Comparison of ENCODE assay signal across 1 cellular context in genomic region chr9:136011703-136012496, GRCh38.
TF ChIP-seq lines count a peak whose summit lies in the region.

No MANE protein-coding gene starts in this region.

TF ChIP-seq in HepG2, 621 proteins besides CTCF, POLR2A, EP300 and RAD21 (continued from another document and continues in another):
- TF ChIP-seq PRDM15 (CRISPR knock-in tag; IDR thresholded peaks at IDR 0.05) (peak; percentile 69; the same call in 1 of the 2 replicates), ZNF30 (CRISPR knock-in tag; IDR thresholded peaks at IDR 0.05) (no peak), ZFP36L2 (CRISPR knock-in tag; IDR thresholded peaks at IDR 0.05) (no peak), ZSCAN22 (CRISPR knock-in tag; IDR thresholded peaks at IDR 0.05) (peak; percentile 51; the same call in 1 of the 2 replicates), ZNF207 (IDR thresholded peaks at IDR 0.05; ENCODE audit: borderline replicate concordance) (no peak), DMAP1 (CRISPR knock-in tag; IDR thresholded peaks at IDR 0.05) (peak; percentile 90), ZNF367 (CRISPR knock-in tag; IDR thresholded peaks at IDR 0.05; ENCODE audit: borderline replicate concordance) (no peak), HCFC1 (IDR thresholded peaks at IDR 0.05; ENCODE audit: low read depth, low read length) (no peak), NFKBIZ (CRISPR knock-in tag; IDR thresholded peaks at IDR 0.05) (peak; percentile 94), PRDM10 (CRISPR knock-in tag; IDR thresholded peaks at IDR 0.05; ENCODE audit: low read depth) (peak; percentile 92), NFYB (CRISPR knock-in tag; IDR thresholded peaks at IDR 0.05) (peak; percentile 51), ZNF687 (CRISPR knock-in tag; IDR thresholded peaks at IDR 0.05) (peak; percentile 100), ZBTB49 (CRISPR knock-in tag; IDR thresholded peaks at IDR 0.05; ENCODE audit: borderline replicate concordance) (no peak), PRDM4 (CRISPR knock-in tag; IDR thresholded peaks at IDR 0.05; ENCODE audit: borderline replicate concordance) (0 out of 2 replicates have a peak, but pooled peaks have one; percentile 73), HNF1A (IDR thresholded peaks at IDR 0.05; ENCODE audit: low read depth) (peak; percentile 47; the same call in 1 of the 2 replicates), HNF1A (CRISPR knock-in tag; IDR thresholded peaks at IDR 0.05; ENCODE audit: borderline replicate concordance) (peak; percentile 91), ZNF556 (CRISPR knock-in tag; IDR thresholded peaks at IDR 0.05; ENCODE audit: borderline replicate concordance) (peak; percentile 98), ZNF792 (CRISPR knock-in tag; IDR thresholded peaks at IDR 0.05) (peak; percentile 89), ZNF501 (CRISPR knock-in tag; IDR thresholded peaks at IDR 0.05) (peak; percentile 99), PITX1 (CRISPR knock-in tag; IDR thresholded peaks at IDR 0.05) (peak; percentile 93; the same call in 1 of the 2 replicates)
